In genomic region chr15:67762610-67763368, GRCh38 we compare ENCODE assay signal across 8 cellular contexts.
A peak's percentile ranks its signal among the peaks of the same experiment; 100 is the strongest.
DNase-seq lines count a peak whose midpoint lies in the region; ATAC-seq lines count a peak whose summit lies in the region.

No MANE protein-coding gene starts in this region.

- peak; percentile 82 for ATAC-seq in HG03565 (IDR thresholded peaks at IDR 0.05; ENCODE audit: unreplicated experiment)

- no peaks in the 10 kb centered on the region for H3K36me3 ChIP-seq in HAP-1 (replicated peaks)

- DNase-seq in DMS 273 (lab: John Stamatoyannopoulos, UW; ENCODE audit: unreplicated experiment) = peak; percentile 33
- DNase-seq in DMS 273 treated with DMSO at 0.1 percent for 48 hours (lab: John Stamatoyannopoulos, UW) = no peak
- peak; percentile 73 for DNase-seq in activated naive CD8-positive, alpha-beta T cell treated with anti-CD3 and anti-CD28 coated beads for 36 hours
- peak; percentile 61 to 63 for DNase-seq in stimulated activated CD8-positive, alpha-beta memory T cell treated with anti-CD3 and anti-CD28 coated beads, Interleukin-15, amount 100 ng/mL, for 48 hours (ENCODE audit: low read depth in 2 of 2)
- no peak for DNase-seq in NCI-H1092 (lab: John Stamatoyannopoulos, UW)
- no peak for DNase-seq in RPMI8226
- DNase-seq in HAP-1 (ENCODE audit: low spot score in 2 of 2) = no peak

- H3K4me1 Mint-ChIP-seq in activated naive CD8-positive, alpha-beta T cell treated with anti-CD3 and anti-CD28 coated beads for 36 hours = peaks cover 73% of the 10 kb centered on the region

- no peaks in the 10 kb centered on the region for H3K27me3 ChIP-seq in HAP-1 (ENCODE audit: low read depth)

- in situ Hi-C loops in HAP-1 (cut with MboI; ENCODE audit: low sequenced_read_pairs) = no loop called here

- H3K27me3 Mint-ChIP-seq in activated naive CD8-positive, alpha-beta T cell treated with anti-CD3 and anti-CD28 coated beads for 36 hours = no peaks in the 10 kb centered on the region

- no peak overlapping the region for H3K4me3 ChIP-seq in HAP-1

- peaks cover under 1% of the 10 kb centered on the region; the same call in 1 of the 2 replicates for H3K4me1 ChIP-seq in HAP-1

- peak overlapping the region; percentile 11 for H3K4me3 Mint-ChIP-seq in activated naive CD8-positive, alpha-beta T cell treated with anti-CD3 and anti-CD28 coated beads for 36 hours

- peaks cover 5% of the 10 kb centered on the region for H3K36me3 Mint-ChIP-seq in activated naive CD8-positive, alpha-beta T cell treated with anti-CD3 and anti-CD28 coated beads for 36 hours

- peak overlapping the region; percentile 84 for H3K27ac Mint-ChIP-seq in activated naive CD8-positive, alpha-beta T cell treated with anti-CD3 and anti-CD28 coated beads for 36 hours

- no peaks in the 10 kb centered on the region for H3K9me3 ChIP-seq in HAP-1

- H3K9me3 Mint-ChIP-seq in activated naive CD8-positive, alpha-beta T cell treated with anti-CD3 and anti-CD28 coated beads for 36 hours = no peaks in the 10 kb centered on the region

Comparison
In these comparisons a context has a peak if more than half of its experiments do, and no peak if none do; other contexts are left out.
1. DNase-seq: peak in DMS 273 (single experiment), activated naive CD8-positive, alpha-beta T cell treated with anti-CD3 and anti-CD28 coated beads for 36 hours (single experiment) and stimulated activated CD8-positive, alpha-beta memory T cell treated with anti-CD3 and anti-CD28 coated beads, Interleukin-15, amount 100 ng/mL, for 48 hours (2 of 2); none in DMS 273 treated with DMSO at 0.1 percent for 48 hours (single experiment), NCI-H1092 (single experiment), RPMI8226 (single experiment) and HAP-1 (0 of 2).